18 cellular contexts compared by ENCODE assay signal in the genomic region with DNA sequence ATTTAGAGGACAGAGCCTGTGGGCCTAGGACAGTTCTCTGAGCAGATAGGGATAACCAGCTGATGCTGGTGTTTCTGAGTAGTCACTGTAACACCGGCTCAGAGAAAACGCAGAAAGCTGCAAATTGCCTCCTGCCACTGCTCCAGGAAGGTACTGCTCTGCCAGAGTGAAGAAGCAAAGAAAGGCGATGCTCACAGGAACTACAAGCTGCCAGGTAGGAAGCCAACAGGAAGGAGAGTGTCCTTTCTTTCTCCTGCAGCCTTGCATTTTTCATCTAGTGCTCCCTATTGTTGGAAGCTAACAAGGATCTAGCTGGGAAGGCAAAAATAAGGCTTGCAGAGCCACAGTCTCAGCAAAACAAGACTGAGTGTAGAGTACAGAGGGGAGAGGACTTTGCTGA.
DNase-seq lines count a peak whose midpoint lies in the region; ATAC-seq and TF ChIP-seq lines count a peak whose summit lies in the region.
"Had no signal": no experiment of that assay in that cellular context is flagged by ENCODE, and none has a peak within 500 bp of the region (broad histone marks: within the 10 kb centered on the region; RNA-seq: fewer than 3 reads in every experiment).

No MANE protein-coding gene starts in this region.

- peak overlapping the region; percentile 14 for H3K9ac ChIP-seq in H9 (ENCODE audit: extremely low read depth, insufficient read length, low read length)
- H3K9ac ChIP-seq in endodermal cell (ENCODE audit: extremely low read depth, low read length, poor library complexity, severe bottlenecking), result no peak overlapping the region
- no peak overlapping the region for H3K9ac ChIP-seq in neuronal stem cell (ENCODE audit: low read depth, low read length, poor library complexity)

- H3K79me1 ChIP-seq in H9 (ENCODE audit: insufficient read depth, low read depth, low read length, poor library complexity, severe bottlenecking), result no peaks in the 10 kb centered on the region
- no peaks in the 10 kb centered on the region for H3K79me1 ChIP-seq in neuronal stem cell (ENCODE audit: low read depth, low read length)

- no peak overlapping the region for H3K4me3 ChIP-seq in endodermal cell (ENCODE audit: low read length)
- H3K4me3 ChIP-seq in iPS DF 6.9 (ENCODE audit: low read length), result no peak overlapping the region
- H3K4me3 ChIP-seq in neuronal stem cell (ENCODE audit: low read length in 2 of 2), result no peak overlapping the region
- H3K4me3 ChIP-seq: GM12878 had no signal

- no peaks in the 10 kb centered on the region for H4K20me1 ChIP-seq in H9 (ENCODE audit: control insufficient read depth, insufficient read depth, insufficient read length)

- H3K56ac ChIP-seq in H9 (ENCODE audit: insufficient read length, low read depth, low read length), result no peak overlapping the region

- ATAC-seq in GM18505 (IDR thresholded peaks at IDR 0.05; ENCODE audit: unreplicated experiment), result no peak
- ATAC-seq: GM12878 had no signal

- H3K36me3 ChIP-seq in endodermal cell (ENCODE audit: control insufficient read depth, insufficient read depth, low read length), result no peaks in the 10 kb centered on the region
- no peaks in the 10 kb centered on the region for H3K36me3 ChIP-seq in iPS DF 6.9 (ENCODE audit: control insufficient read depth, insufficient read depth, low read length)
- H3K36me3 ChIP-seq in neuronal stem cell (replicated peaks in 1 of 2; ENCODE audit: control insufficient read depth in 2 of 2, insufficient read depth in 2 of 2, low read length in 2 of 2), result no peaks in the 10 kb centered on the region

- H3K27ac Mint-ChIP-seq in H9, result peak overlapping the region; percentile 32 to 88 (median 76); a peak in 4 of 7 replicates
- H3K27ac Mint-ChIP-seq in endodermal cell, result no peak overlapping the region
- H3K27ac Mint-ChIP-seq: B cell; CD4-positive, alpha-beta T cell; HFFc6 had no signal

- no peak for TF ChIP-seq POLR2A in GM18505 (IDR thresholded peaks at IDR 0.05; ENCODE audit: borderline replicate concordance, extremely low read depth, insufficient read depth, insufficient read length)

- H2BK15ac ChIP-seq in H9 (ENCODE audit: low read depth, low read length), result no peak overlapping the region
- no peak overlapping the region for H2BK15ac ChIP-seq in neuronal stem cell (ENCODE audit: low read length)

- H3K36me3 Mint-ChIP-seq in H9 (ENCODE audit: insufficient read depth in 1 of 3, low read depth in 3 of 3) (no peaks in the 10 kb centered on the region), endodermal cell (ENCODE audit: low read depth) (no peaks in the 10 kb centered on the region)

- H3K4me3 Mint-ChIP-seq in H9, result no peak overlapping the region
- H3K4me3 Mint-ChIP-seq in endodermal cell, result no peak overlapping the region
- H3K4me3 Mint-ChIP-seq: B cell; CD4-positive, alpha-beta T cell; HFFc6 had no signal

- no peak overlapping the region for H2AK5ac ChIP-seq in H9 (ENCODE audit: insufficient read length, low read length)
- H2AK5ac ChIP-seq in neuronal stem cell (ENCODE audit: low read depth, low read length), result no peak overlapping the region

- H3K4me1 ChIP-seq in H9 (ENCODE audit: insufficient read depth, low read length) (no peaks in the 10 kb centered on the region), endodermal cell (ENCODE audit: control insufficient read depth, insufficient read depth, low read length) (no peaks in the 10 kb centered on the region), iPS DF 6.9 (ENCODE audit: control insufficient read depth, insufficient read depth, low read length) (no peaks in the 10 kb centered on the region), neuronal stem cell (ENCODE audit: control insufficient read depth in 2 of 2, insufficient read depth in 1 of 2, low read depth in 1 of 2, low read length in 2 of 2) (peaks cover 0 to 2% of the 10 kb centered on the region in 2 donors)

- H3K9me3 Mint-ChIP-seq in H9, result no peaks in the 10 kb centered on the region
- H3K9me3 Mint-ChIP-seq in endodermal cell, result no peaks in the 10 kb centered on the region

- no peaks in the 10 kb centered on the region for H3K79me2 ChIP-seq in H9 (ENCODE audit: insufficient read depth, low read length)

- no peaks in the 10 kb centered on the region for H3K9me3 ChIP-seq in H9 (ENCODE audit: control insufficient read depth, low read depth, low read length)
- no peaks in the 10 kb centered on the region for H3K9me3 ChIP-seq in endodermal cell (ENCODE audit: control insufficient read depth, low read length)
- H3K9me3 ChIP-seq in iPS DF 6.9 (ENCODE audit: control insufficient read depth, insufficient read depth, low read length), result no peaks in the 10 kb centered on the region
- H3K9me3 ChIP-seq in neuronal stem cell (replicated peaks in 1 of 2; ENCODE audit: control insufficient read depth in 2 of 2, insufficient read depth in 1 of 2, low read depth in 1 of 2, low read length in 2 of 2), result no peaks in the 10 kb centered on the region

- H2BK5ac ChIP-seq in H9 (ENCODE audit: insufficient read length, low read length), result no peak overlapping the region
- no peak overlapping the region for H2BK5ac ChIP-seq in neuronal stem cell (ENCODE audit: low read length)

- H2BK20ac ChIP-seq in H9 (ENCODE audit: low read depth, low read length, poor library complexity, severe bottlenecking), result no peak overlapping the region

- no peak overlapping the region for H4K8ac ChIP-seq in H9 (replicated peaks; ENCODE audit: insufficient read length, low read depth, low read length)
- H4K8ac ChIP-seq in neuronal stem cell (ENCODE audit: low read depth, low read length), result no peak overlapping the region

- H3K14ac ChIP-seq in H9 (ENCODE audit: insufficient read depth, low read length), result no peak overlapping the region
- no peak overlapping the region for H3K14ac ChIP-seq in neuronal stem cell (ENCODE audit: low read length)

- H3K27me3 ChIP-seq in H9 (ENCODE audit: insufficient read depth, low read length) (no peaks in the 10 kb centered on the region), endodermal cell (ENCODE audit: control insufficient read depth, insufficient read depth, low read length, poor library complexity, severe bottlenecking) (no peaks in the 10 kb centered on the region), iPS DF 6.9 (ENCODE audit: control insufficient read depth, insufficient read depth, low read length) (no peaks in the 10 kb centered on the region; the same call in 1 of the 2 replicates), neuronal stem cell (ENCODE audit: control insufficient read depth in 3 of 3, insufficient read depth in 3 of 3, low read depth in 1 of 3, low read length in 3 of 3) (no peaks in the 10 kb centered on the region)

- H2AFZ ChIP-seq in H9 (ENCODE audit: low read length), result peak overlapping the region; percentile 91
- peak overlapping the region; percentile 51 for H2AFZ ChIP-seq in neuronal stem cell (ENCODE audit: low read length)

- no peak overlapping the region for H4K5ac ChIP-seq in H9 (ENCODE audit: insufficient read length, low read depth, low read length)

- H4K91ac ChIP-seq in H9 (ENCODE audit: insufficient read length, low read depth, low read length) (no peak overlapping the region), neuronal stem cell (ENCODE audit: low read depth, low read length, poor library complexity) (no peak overlapping the region)

- H2BK120ac ChIP-seq in H9 (ENCODE audit: low read depth, low read length, poor library complexity, severe bottlenecking) (no peak overlapping the region), neuronal stem cell (ENCODE audit: low read depth, low read length) (no peak overlapping the region)

- H3K27me3 Mint-ChIP-seq in H9 (ENCODE audit: low read depth) (no peaks in the 10 kb centered on the region), endodermal cell (ENCODE audit: insufficient read depth) (no peaks in the 10 kb centered on the region)
- H3K27me3 Mint-ChIP-seq: B cell had no signal

- H3K23ac ChIP-seq in H9 (ENCODE audit: insufficient read length, low read depth, low read length), result no peak overlapping the region
- H3K23ac ChIP-seq in neuronal stem cell (ENCODE audit: low read depth, low read length, poor library complexity), result no peak overlapping the region

- no CpG with 5 or more reads among the region's 3 CpGs for WGBS in H9 (ENCODE audit: extremely low coverage, insufficient read length, low lambda C conversion rate)
- 80 to 88% methylated on average over 3 of the region's 3 CpGs for WGBS in endodermal cell (ENCODE audit: insufficient coverage in 1 of 2, insufficient read length in 1 of 2), 2 experiments
- WGBS in iPS DF 6.9 (ENCODE audit: insufficient coverage, insufficient read length), result no CpG with 5 or more reads among the region's 3 CpGs
- WGBS in neuronal stem cell (ENCODE audit: extremely low coverage in 2 of 2, insufficient read length in 2 of 2, insufficient replicate concordance in 1 of 2), 2 donors, result no CpG with 5 or more reads among the region's 3 CpGs

- no peaks in the 10 kb centered on the region for H3K23me2 ChIP-seq in H9 (ENCODE audit: insufficient read length, low read depth, low read length, poor library complexity, severe bottlenecking)

- no peak overlapping the region for H2BK12ac ChIP-seq in H9 (ENCODE audit: insufficient read length, low read depth, low read length)
- H2BK12ac ChIP-seq in neuronal stem cell (ENCODE audit: low read length), result no peak overlapping the region

- H3K4ac ChIP-seq in H9 (ENCODE audit: low read depth, low read length) (no peak overlapping the region), neuronal stem cell (ENCODE audit: low read length) (no peak overlapping the region)

- no peak overlapping the region for H3K18ac ChIP-seq in H9 (ENCODE audit: insufficient read length, low read depth, low read length)
- no peak overlapping the region for H3K18ac ChIP-seq in neuronal stem cell (ENCODE audit: low read length)

- H3T11ph ChIP-seq in H9 (ENCODE audit: low read length), result no peak overlapping the region

- H3K27ac ChIP-seq in H9 (ENCODE audit: insufficient read length, low read depth, low read length), result no peak overlapping the region
- H3K27ac ChIP-seq in endodermal cell (ENCODE audit: low read depth, low read length), result no peak overlapping the region
- no peak overlapping the region for H3K27ac ChIP-seq in iPS DF 6.9 (ENCODE audit: low read length)
- no peak overlapping the region for H3K27ac ChIP-seq in neuronal stem cell (replicated peaks; ENCODE audit: low read length)
- H3K27ac ChIP-seq: HL-60 had no signal

- H3K4me1 Mint-ChIP-seq in H9 (peaks cover 3% of the 10 kb centered on the region in 2 experiments; a peak in 2 of 4 replicates), endodermal cell (peaks cover 3% of the 10 kb centered on the region)
- H3K4me1 Mint-ChIP-seq: B cell had no signal

- H3K4me2 ChIP-seq in H9 (ENCODE audit: insufficient read depth, insufficient read length, low read length) (no peak overlapping the region), neuronal stem cell (ENCODE audit: insufficient read depth, low read length, poor library complexity, severe bottlenecking) (no peak overlapping the region)

- TF ChIP-seq CTCF in H9 (conservative IDR thresholded peaks at IDR 0.05), result no peak
- no peak for TF ChIP-seq CTCF in endodermal cell (conservative IDR thresholded peaks at IDR 0.05)

- DNase-seq in H9, result peak; percentile 26
- DNase-seq in endodermal cell, result peak; percentile 48
- peak; percentile 4 for DNase-seq in iPS DF 6.9 (ENCODE audit: low read depth, low spot score)
- DNase-seq in neuronal stem cell (ENCODE audit: low spot score), result no peak
- no peak for DNase-seq in ecto neural progenitor cell (ENCODE audit: low spot score)
- DNase-seq in retina, result no peak
- no peak for DNase-seq in hypothalamus (lab: John Stamatoyannopoulos, UW)
- DNase-seq: C1 segment of cervical spinal cord; Calu3; CD4-positive, alpha-beta T cell; DMS 273 treated with DMSO at 0.1 percent for 48 hours; GOT3; HCEC 1CT; HFFc6 had no signal

Comparison
In these comparisons a context has a peak if more than half of its experiments do, and no peak if none do; other contexts are left out.
1. DNase-seq: peak in H9 (single experiment), endodermal cell (single experiment) and iPS DF 6.9 (single experiment); none in neuronal stem cell (single experiment), ecto neural progenitor cell (single experiment), retina (single experiment) and hypothalamus (0 of 51).